Comparison of ENCODE assay signal across 1 cellular context in genomic region chr11:393219-394033, GRCh38.
TF ChIP-seq lines count a peak whose summit lies in the region.

No MANE protein-coding gene starts in this region.

TF ChIP-seq in K562, 482 proteins besides CTCF, POLR2A, EP300 and RAD21 (continues in another document):
- TF ChIP-seq MEIS2 (IDR thresholded peaks at IDR 0.05; ENCODE audit: partially characterized antibody) (peak; percentile 31), PKNOX1 (IDR thresholded peaks at IDR 0.05) (peak; percentile 67), SMARCE1 (IDR thresholded peaks at IDR 0.05) (peak; percentile 43; the same call in 1 of the 2 replicates), GABPB1 (CRISPR knock-in tag; IDR thresholded peaks at IDR 0.05) (0 out of 2 replicates have a peak, but pooled peaks have one; percentile 2), PHF21A (IDR thresholded peaks at IDR 0.05; ENCODE audit: borderline replicate concordance, low read depth) (no peak), JUND (IDR thresholded peaks at IDR 0.05; ENCODE audit: borderline replicate concordance, low read depth, low read length) (peak; percentile 85), JUND (tag; IDR thresholded peaks at IDR 0.05; ENCODE audit: borderline replicate concordance, low read depth, low read length) (peak; percentile 64; the same call in 1 of the 3 replicates), USF1 (CRISPR knock-in tag; IDR thresholded peaks at IDR 0.05) (peak; percentile 30; the same call in 1 of the 2 replicates), RBM17 (IDR thresholded peaks at IDR 0.05; ENCODE audit: borderline replicate concordance, low read depth, low read length) (no peak), NRF1 (conservative IDR thresholded peaks at IDR 0.05 in 1 of 2, IDR thresholded peaks at IDR 0.05 in 1 of 2) (peak; percentile 65 to 71), MYC (IDR thresholded peaks at IDR 0.05; ENCODE audit: low read depth, low read length) (peak; percentile 57; the same call in 1 of the 2 replicates), MYC (CRISPR knock-in tag; IDR thresholded peaks at IDR 0.05; ENCODE audit: borderline replicate concordance, low read depth) (0 out of 2 replicates have a peak, but pooled peaks have one; percentile 25), ZNF780A (CRISPR knock-in tag; IDR thresholded peaks at IDR 0.05) (no peak), ZBTB7A (IDR thresholded peaks at IDR 0.05; ENCODE audit: borderline replicate concordance, control insufficient read depth, low read depth, low read length) (peak; percentile 95), SP1 (CRISPR knock-in tag; IDR thresholded peaks at IDR 0.05) (0 out of 2 replicates have a peak, but pooled peaks have one; percentile 16), SRSF3 (IDR thresholded peaks at IDR 0.05; ENCODE audit: insufficient read depth, low read length) (no peak), BHLHE40 (IDR thresholded peaks at IDR 0.05; ENCODE audit: low read length) (peak; percentile 51; the same call in 1 of the 2 replicates), EGR1 (conservative IDR thresholded peaks at IDR 0.05) (peak; percentile 50), SUPT5H (IDR thresholded peaks at IDR 0.05) (peak; percentile 23; the same call in 1 of the 2 replicates), POLR2AphosphoS5 (IDR thresholded peaks at IDR 0.05; ENCODE audit: control insufficient read depth, insufficient read depth, low read depth, low read length) (peak; percentile 30; the same call in 1 of the 2 replicates), JUN (IDR thresholded peaks at IDR 0.05; ENCODE audit: borderline replicate concordance, low read depth, low read length) (peak; percentile 81), JUN (CRISPR knock-in tag; IDR thresholded peaks at IDR 0.05; ENCODE audit: borderline replicate concordance) (no peak), DPF2 (IDR thresholded peaks at IDR 0.05) (peak; percentile 59; the same call in 1 of the 2 replicates), MYNN (IDR thresholded peaks at IDR 0.05) (0 out of 2 replicates have a peak, but pooled peaks have one; percentile 21), MYNN (CRISPR knock-in tag; IDR thresholded peaks at IDR 0.05) (no peak), ATF3 (IDR thresholded peaks at IDR 0.05) (peak; percentile 70), ATF3 (CRISPR knock-in tag; conservative IDR thresholded peaks at IDR 0.05) (no peak), VEZF1 (CRISPR knock-in tag; IDR thresholded peaks at IDR 0.05) (peak; percentile 83), HCFC1 (IDR thresholded peaks at IDR 0.05; ENCODE audit: low read depth, low read length) (peak; percentile 10; the same call in 1 of the 2 replicates), NEUROD1 (IDR thresholded peaks at IDR 0.05; ENCODE audit: borderline replicate concordance, low read depth, low read length, partially characterized antibody) (peak; percentile 35), FOSL1 (tag; conservative IDR thresholded peaks at IDR 0.05) (peak; percentile 88), SIN3A (IDR thresholded peaks at IDR 0.05; ENCODE audit: borderline replicate concordance in 2 of 2, control insufficient read depth in 1 of 2, low read depth in 2 of 2, low read length in 2 of 2) (0 out of 4 replicates have a peak, but pooled peaks of 1 of the 2 experiments have one; percentile 37), FOXK1 (CRISPR knock-in tag; IDR thresholded peaks at IDR 0.05; ENCODE audit: borderline replicate concordance) (no peak), E2F6 (IDR thresholded peaks at IDR 0.05; ENCODE audit: borderline replicate concordance in 1 of 2, extremely low read depth in 1 of 2, insufficient read depth in 1 of 2, insufficient read length in 1 of 2, low read depth in 1 of 2, low read length in 1 of 2, poor library complexity in 1 of 2, severe bottlenecking in 1 of 2) (peak in 1 of 2 experiments; percentile 40), MNT (conservative IDR thresholded peaks at IDR 0.05) (peak; percentile 50 to 67), HDAC1 (IDR thresholded peaks at IDR 0.05) (peak in 1 of 2 experiments; percentile 53; a peak in 1 of 4 replicates), MAZ (CRISPR knock-in tag; conservative IDR thresholded peaks at IDR 0.05 in 1 of 2, IDR thresholded peaks at IDR 0.05 in 1 of 2) (peak; percentile 33 to 56; a peak in 2 of 4 replicates), TAL1 (IDR thresholded peaks at IDR 0.05) (no peak), KDM5B (IDR thresholded peaks at IDR 0.05; ENCODE audit: insufficient replicate concordance, low read depth, low read length) (peak; percentile 19), SMARCA5 (IDR thresholded peaks at IDR 0.05) (peak; percentile 50; the same call in 1 of the 2 replicates), CCNT2 (IDR thresholded peaks at IDR 0.05; ENCODE audit: borderline replicate concordance, extremely low read depth, insufficient read length, low read depth, low read length) (peak; percentile 27), ZNF583 (CRISPR knock-in tag; IDR thresholded peaks at IDR 0.05) (no peak; the same call in 1 of the 2 replicates), ZNF717 (CRISPR knock-in tag; IDR thresholded peaks at IDR 0.05) (no peak), STAT6 (CRISPR knock-in tag; IDR thresholded peaks at IDR 0.05) (0 out of 2 replicates have a peak, but pooled peaks have one; percentile 10), POLR2G (IDR thresholded peaks at IDR 0.05; ENCODE audit: low read depth, low read length) (peak; percentile 61), ARID1B (IDR thresholded peaks at IDR 0.05) (peak; percentile 29), YY1 (IDR thresholded peaks at IDR 0.05; ENCODE audit: borderline replicate concordance in 1 of 3, control insufficient read depth in 1 of 3, extremely low read depth in 1 of 3, insufficient read depth in 3 of 3, insufficient read length in 1 of 3, insufficient replicate concordance in 2 of 3, low read depth in 1 of 3, low read length in 2 of 3) (peak in 1 of 3 experiments; percentile 8), NFE2L1 (tag; IDR thresholded peaks at IDR 0.05; ENCODE audit: borderline replicate concordance, low read depth) (no peak)
- TF ChIP-seq, protein P1, sequence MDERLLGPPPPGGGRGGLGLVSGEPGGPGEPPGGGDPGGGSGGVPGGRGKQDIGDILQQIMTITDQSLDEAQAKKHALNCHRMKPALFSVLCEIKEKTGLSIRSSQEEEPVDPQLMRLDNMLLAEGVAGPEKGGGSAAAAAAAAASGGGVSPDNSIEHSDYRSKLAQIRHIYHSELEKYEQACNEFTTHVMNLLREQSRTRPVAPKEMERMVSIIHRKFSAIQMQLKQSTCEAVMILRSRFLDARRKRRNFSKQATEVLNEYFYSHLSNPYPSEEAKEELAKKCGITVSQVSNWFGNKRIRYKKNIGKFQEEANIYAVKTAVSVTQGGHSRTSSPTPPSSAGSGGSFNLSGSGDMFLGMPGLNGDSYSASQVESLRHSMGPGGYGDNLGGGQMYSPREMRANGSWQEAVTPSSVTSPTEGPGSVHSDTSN (CRISPR knock-in tag; IDR thresholded peaks at IDR 0.05; ENCODE audit: low read depth): no peak
- TF ChIP-seq, protein P1 (tag; conservative IDR thresholded peaks at IDR 0.05; ENCODE audit: low read depth): no peak
- TF ChIP-seq, protein P2, sequence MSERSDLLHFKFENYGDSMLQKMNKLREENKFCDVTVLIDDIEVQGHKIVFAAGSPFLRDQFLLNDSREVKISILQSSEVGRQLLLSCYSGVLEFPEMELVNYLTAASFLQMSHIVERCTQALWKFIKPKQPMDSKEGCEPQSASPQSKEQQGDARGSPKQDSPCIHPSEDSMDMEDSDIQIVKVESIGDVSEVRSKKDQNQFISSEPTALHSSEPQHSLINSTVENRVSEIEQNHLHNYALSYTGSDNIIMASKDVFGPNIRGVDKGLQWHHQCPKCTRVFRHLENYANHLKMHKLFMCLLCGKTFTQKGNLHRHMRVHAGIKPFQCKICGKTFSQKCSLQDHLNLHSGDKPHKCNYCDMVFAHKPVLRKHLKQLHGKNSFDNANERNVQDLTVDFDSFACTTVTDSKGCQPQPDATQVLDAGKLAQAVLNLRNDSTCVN (CRISPR knock-in tag; IDR thresholded peaks at IDR 0.05): no peak
- TF ChIP-seq, protein P3, sequence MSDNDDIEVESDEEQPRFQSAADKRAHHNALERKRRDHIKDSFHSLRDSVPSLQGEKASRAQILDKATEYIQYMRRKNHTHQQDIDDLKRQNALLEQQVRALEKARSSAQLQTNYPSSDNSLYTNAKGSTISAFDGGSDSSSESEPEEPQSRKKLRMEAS (CRISPR knock-in tag; IDR thresholded peaks at IDR 0.05): peak; percentile 56
